ENCODE assay signal across 1 cellular context in the genomic region with DNA sequence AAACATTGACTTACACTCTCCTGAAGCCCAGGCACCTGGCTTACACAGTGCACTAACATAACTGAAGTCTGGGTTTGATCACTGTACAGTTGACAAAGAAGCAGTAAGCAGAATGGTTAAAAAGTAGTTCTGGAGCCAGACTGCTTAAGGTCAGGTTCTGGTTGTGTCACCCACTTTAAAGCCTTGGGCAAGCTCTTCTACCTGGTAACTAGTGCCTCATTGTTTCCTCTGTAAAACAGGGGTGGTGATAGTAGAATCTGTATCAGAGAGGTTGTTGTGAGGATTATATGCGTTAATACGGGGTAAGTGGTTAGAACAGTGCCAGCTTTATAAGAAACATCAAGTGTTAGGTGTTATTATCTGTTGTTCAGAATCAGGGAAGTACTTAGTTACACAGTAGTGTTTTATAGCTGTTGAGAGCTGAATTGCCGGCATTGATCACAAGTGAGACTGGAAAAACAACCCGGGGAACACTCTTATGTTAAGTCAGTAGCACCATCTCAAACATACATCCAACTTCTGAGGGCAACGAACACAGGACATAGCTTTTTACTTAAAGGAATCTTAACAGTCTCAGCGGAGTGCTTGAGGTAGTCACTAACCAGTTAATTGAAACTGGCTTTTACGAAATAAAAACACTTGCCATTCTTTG.
TF ChIP-seq lines count a peak whose summit lies in the region.

No MANE protein-coding gene starts in this region.

TF ChIP-seq in IMR-90, 13 proteins besides CTCF, POLR2A, EP300 and RAD21 (continued from another document):
- no peak for TF ChIP-seq ELK1 (IDR thresholded peaks at IDR 0.05; ENCODE audit: borderline replicate concordance, low read depth, low read length)
TF ChIP-seq in IMR-90: peak in this region for 0.
